Comparison of ENCODE assay signal across 17 cellular contexts in the genomic region with DNA sequence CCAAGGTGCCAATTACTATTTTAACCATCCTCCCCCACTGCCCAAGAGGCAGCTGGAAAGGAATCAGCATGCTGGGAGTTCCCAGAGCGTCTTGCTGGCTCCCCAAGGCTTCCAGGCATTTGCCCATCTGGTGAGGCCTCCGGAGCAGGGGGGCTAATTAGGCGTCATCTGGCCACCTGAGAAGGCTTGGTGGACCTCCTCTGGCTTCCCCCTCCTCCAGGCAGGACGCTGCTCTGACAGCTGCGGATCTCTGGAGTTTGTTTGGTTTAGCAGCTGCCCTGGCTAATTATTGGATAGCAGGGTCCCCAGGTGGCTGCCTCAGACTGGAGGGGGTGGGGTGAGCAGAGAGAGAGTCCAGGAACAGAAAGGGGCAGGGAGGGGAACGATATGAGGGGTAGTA.
DNase-seq lines count a peak whose midpoint lies in the region; TF ChIP-seq lines count a peak whose summit lies in the region.
"Had no signal": no experiment of that assay in that cellular context is flagged by ENCODE, and none has a peak within 500 bp of the region (broad histone marks: within the 10 kb centered on the region; RNA-seq: fewer than 3 reads in every experiment).

No MANE protein-coding gene starts in this region.

- H3K27me3 Mint-ChIP-seq in brain: peaks cover 14% of the 10 kb centered on the region
- peaks cover 5% of the 10 kb centered on the region for H3K27me3 Mint-ChIP-seq in activated CD4-positive, alpha-beta memory T cell treated with anti-CD3 and anti-CD28 coated beads, Interleukin-2, amount 10 ng/mL, durations not matched to agents 7 days and 5 days

- DNase-seq in D341Med (ENCODE audit: low spot score): peak; percentile 79
- peak in 2 of 3 experiments; percentile 96 to 99 for DNase-seq in NCI-H1417 (lab: John Stamatoyannopoulos, UW)
- peak; percentile 98 to 99 for DNase-seq in NCI-H524 (lab: John Stamatoyannopoulos, UW)
- DNase-seq in posterior vena cava (ENCODE audit: low spot score): no peak
- no peak for DNase-seq in esophagus squamous epithelium (lab: John Stamatoyannopoulos, UW)
- no peak for DNase-seq in stimulated activated CD4-positive, alpha-beta T cell treated with anti-CD3 and anti-CD28 coated beads, Interleukin-1b, Interleukin-23, amount 100 ng/mL, for 48 hours
- DNase-seq in activated CD4-positive, alpha-beta memory T cell treated with anti-CD3 and anti-CD28 coated beads, Interleukin-2, amount 10 ng/mL, durations not matched to agents 7 days and 5 days: no peak
- DNase-seq: activated naive CD4-positive, alpha-beta T cell; activated T-cell treated with anti-CD3 and anti-CD28 coated beads for 4 hours; amniotic stem cell; DMS79 treated with DMSO at 0.1 percent for 48 hours; mesenchymal stem cell; natural killer cell; Right ventricle myocardium superior had no signal

- intact Hi-C loops in posterior vena cava (cut with DNase I): no loop called here
- intact Hi-C loops in esophagus squamous epithelium (cut with DNase I): no loop called here

- H3K36me3 ChIP-seq in esophagus squamous epithelium: no peaks in the 10 kb centered on the region
- H3K36me3 ChIP-seq: cardiac muscle cell, gastroesophageal sphincter had no signal

- H3K27me3 ChIP-seq in esophagus squamous epithelium: peaks cover 0 to 17% (median 0%) of the 10 kb centered on the region in 4 donors

- no peak for TF ChIP-seq CTCF in brain (conservative IDR thresholded peaks at IDR 0.05)
- TF ChIP-seq CTCF in esophagus squamous epithelium (IDR thresholded peaks at IDR 0.05): no peak

- WGBS in esophagus squamous epithelium, 2 donors: 8 to 33% methylated on average over 2 of the region's 6 CpGs

- H3K4me1 Mint-ChIP-seq in brain: peaks cover 30% of the 10 kb centered on the region
- no peaks in the 10 kb centered on the region for H3K4me1 Mint-ChIP-seq in activated CD4-positive, alpha-beta memory T cell treated with anti-CD3 and anti-CD28 coated beads, Interleukin-2, amount 10 ng/mL, durations not matched to agents 7 days and 5 days
- H3K4me1 Mint-ChIP-seq: natural killer cell had no signal

- H3K9me3 Mint-ChIP-seq in brain: peaks cover 0 to 3% (median 0%) of the 10 kb centered on the region in 5 experiments
- H3K9me3 Mint-ChIP-seq in activated CD4-positive, alpha-beta memory T cell treated with anti-CD3 and anti-CD28 coated beads, Interleukin-2, amount 10 ng/mL, durations not matched to agents 7 days and 5 days: no peaks in the 10 kb centered on the region
- H3K9me3 Mint-ChIP-seq: natural killer cell had no signal

- H3K4me1 ChIP-seq in esophagus squamous epithelium: no peaks in the 10 kb centered on the region
- H3K4me1 ChIP-seq: gastroesophageal sphincter had no signal

- peak overlapping the region in 3 of 5 experiments; percentile 47 to 85 (median 56) for H3K27ac Mint-ChIP-seq in brain
- H3K27ac Mint-ChIP-seq in activated CD4-positive, alpha-beta memory T cell treated with anti-CD3 and anti-CD28 coated beads, Interleukin-2, amount 10 ng/mL, durations not matched to agents 7 days and 5 days: no peak overlapping the region
- H3K27ac Mint-ChIP-seq: natural killer cell had no signal

- TF ChIP-seq POLR2A in esophagus squamous epithelium (IDR thresholded peaks at IDR 0.05): no peak

- H3K4me3 Mint-ChIP-seq in brain: no peak overlapping the region
- H3K4me3 Mint-ChIP-seq in activated CD4-positive, alpha-beta memory T cell treated with anti-CD3 and anti-CD28 coated beads, Interleukin-2, amount 10 ng/mL, durations not matched to agents 7 days and 5 days: no peak overlapping the region
- H3K4me3 Mint-ChIP-seq: natural killer cell had no signal

- no peak overlapping the region for H3K27ac ChIP-seq in esophagus squamous epithelium
- H3K27ac ChIP-seq: cardiac muscle cell, gastroesophageal sphincter had no signal

- no peaks in the 10 kb centered on the region for H3K9me3 ChIP-seq in esophagus squamous epithelium
- H3K9me3 ChIP-seq: gastroesophageal sphincter had no signal

- POLR2A ChIA-PET in activated CD4-positive, alpha-beta memory T cell treated with anti-CD3 and anti-CD28 coated beads, Interleukin-2, amount 10 ng/mL, durations not matched to agents 7 days and 5 days (lab: Charles Lee): no interaction called here

- no peaks in the 10 kb centered on the region for H3K36me3 Mint-ChIP-seq in brain
- H3K36me3 Mint-ChIP-seq in activated CD4-positive, alpha-beta memory T cell treated with anti-CD3 and anti-CD28 coated beads, Interleukin-2, amount 10 ng/mL, durations not matched to agents 7 days and 5 days (ENCODE audit: low read depth): no peaks in the 10 kb centered on the region
- H3K36me3 Mint-ChIP-seq: natural killer cell had no signal

- H3K4me3 ChIP-seq in esophagus squamous epithelium: no peak overlapping the region
- H3K4me3 ChIP-seq: cardiac muscle cell, gastroesophageal sphincter had no signal

- CTCF ChIA-PET in activated CD4-positive, alpha-beta memory T cell treated with anti-CD3 and anti-CD28 coated beads, Interleukin-2, amount 10 ng/mL, durations not matched to agents 7 days and 5 days (lab: Charles Lee): interaction anchor here (0.8 kb wide), 1 partner anchor 512 kb away, joined by 3 read pairs; no protein-coding TSS in a partner anchor

Comparison
In these comparisons a context has a peak if more than half of its experiments do, and no peak if none do; other contexts are left out.
1. DNase-seq: peak in D341Med (single experiment), NCI-H1417 (2 of 3) and NCI-H524 (2 of 2); none in posterior vena cava (single experiment), esophagus squamous epithelium (single experiment), stimulated activated CD4-positive, alpha-beta T cell treated with anti-CD3 and anti-CD28 coated beads, Interleukin-1b, Interleukin-23, amount 100 ng/mL, for 48 hours (single experiment) and activated CD4-positive, alpha-beta memory T cell treated with anti-CD3 and anti-CD28 coated beads, Interleukin-2, amount 10 ng/mL, durations not matched to agents 7 days and 5 days (single experiment).